Comparison of ENCODE assay signal across 7 cellular contexts in the genomic region with DNA sequence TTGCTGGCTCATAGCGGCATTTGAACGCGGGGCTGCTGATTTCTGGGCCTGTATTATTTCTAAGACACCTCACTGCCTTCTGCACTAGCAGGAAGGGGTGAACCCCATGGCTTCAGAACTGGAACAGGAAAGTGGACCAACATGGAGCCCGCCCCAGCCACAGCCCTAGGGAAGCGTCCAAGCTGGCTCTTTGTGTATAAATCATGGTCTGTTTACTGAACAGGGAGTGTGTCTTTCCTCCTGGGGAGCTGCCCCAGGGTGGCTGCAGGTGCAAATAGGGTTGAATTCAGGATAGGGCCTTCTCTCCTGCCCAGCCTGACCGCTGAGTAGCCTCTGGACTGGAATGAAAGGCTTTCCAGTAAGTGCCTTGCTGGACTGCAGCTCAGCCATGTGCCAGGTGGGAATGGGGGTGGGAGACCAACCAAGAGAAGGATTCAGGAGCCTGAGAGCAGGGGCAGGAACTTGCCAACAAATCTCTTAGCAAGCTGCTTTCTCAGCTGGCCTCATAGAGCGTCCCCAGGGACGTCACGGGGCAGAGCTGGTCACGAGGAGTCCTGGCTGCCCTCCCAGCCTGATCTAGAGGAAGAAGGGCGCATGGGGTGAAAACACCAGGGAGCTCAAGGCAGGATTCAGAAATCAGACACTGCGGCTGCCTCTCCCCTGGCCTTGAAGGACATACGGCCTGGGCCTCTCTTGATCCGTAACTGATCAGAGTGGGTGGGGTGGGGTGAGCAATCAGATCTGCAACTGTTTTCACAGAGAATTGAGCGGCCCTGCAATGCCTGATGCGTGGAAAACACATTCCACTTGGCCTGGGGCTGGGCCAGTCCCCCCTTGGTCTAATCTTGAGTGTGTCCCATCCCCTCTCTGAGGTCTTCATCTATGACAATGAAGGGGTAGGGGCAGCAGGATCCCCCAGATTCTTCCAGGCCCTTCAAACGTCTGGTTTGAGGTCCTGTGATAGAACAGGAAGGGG. TPM values are rescaled to one million over a fixed set of nuclear protein-coding genes. Genes with fewer than 3 reads are reported as not detected.
DNase-seq lines count a peak whose midpoint lies in the region; ATAC-seq, FAIRE-seq and TF ChIP-seq lines count a peak whose summit lies in the region.

No MANE protein-coding gene starts in this region.

- no peaks in the 10 kb centered on the region for H3K27me3 ChIP-seq in upper lobe of left lung

- ATAC-seq in upper lobe of left lung (ENCODE audit: low FRiP score in 2 of 2): peak; percentile 68 to 76
- ATAC-seq in GM18858 (IDR thresholded peaks at IDR 0.05; ENCODE audit: unreplicated experiment): no peak

- peak in 1 of 4 donors; percentile 44 for TF ChIP-seq EP300 in upper lobe of left lung (IDR thresholded peaks at IDR 0.05)

- H3K4me3 ChIP-seq in coronary artery (peak overlapping the region; percentile 49), upper lobe of left lung (no peak overlapping the region)

- no peaks in the 10 kb centered on the region for H3K9me3 ChIP-seq in upper lobe of left lung

- H3K4me1 ChIP-seq in upper lobe of left lung: peaks cover 18 to 25% (median 23%) of the 10 kb centered on the region in 4 donors

- no peak for TF ChIP-seq POLR2A in upper lobe of left lung (IDR thresholded peaks at IDR 0.05)

- H3K36me3 ChIP-seq in upper lobe of left lung: no peaks in the 10 kb centered on the region

- DNase-seq in NCI-H2107 treated with DMSO at 0.1 percent for 48 hours (lab: John Stamatoyannopoulos, UW; ENCODE audit: unreplicated experiment) (peak; percentile 87), coronary artery (ENCODE audit: low spot score) (peak; percentile 94), mesenteric fat pad (ENCODE audit: low spot score) (peak; percentile 93), upper lobe of left lung (peak; percentile 81 to 83), cerebellar nuclear complex (lab: John Stamatoyannopoulos, UW) (no peak), urothelium cell line (ENCODE audit: low spot score) (no peak)

- FAIRE-seq in urothelium cell line (lab: Jason Lieb, UNC): no peak

- TF ChIP-seq CTCF in coronary artery (IDR thresholded peaks at IDR 0.05): no peak
- no peak for TF ChIP-seq CTCF in upper lobe of left lung (IDR thresholded peaks at IDR 0.05)

- H3K27ac ChIP-seq in coronary artery: peak overlapping the region; percentile 91 to 96
- peak overlapping the region; percentile 74 to 90 (median 82) for H3K27ac ChIP-seq in upper lobe of left lung

- WGBS in upper lobe of left lung, 2 donors: 58 to 70% methylated on average over 14 to 16 of the region's 17 CpGs

RNA-seq across cellular contexts. Expression of gene SELENON, which starts 56.5 kb away (rescaled TPM):
- 108 TPM for total RNA-seq in mesenteric fat pad
- total RNA-seq in upper lobe of left lung: 10 to 100 TPM; 22.0 to 91.1 (median 60.5) TPM

Comparison
In these comparisons a context has a peak if more than half of its experiments do, and no peak if none do; other contexts are left out.
1. DNase-seq: peak in NCI-H2107 treated with DMSO at 0.1 percent for 48 hours (single experiment), coronary artery (single experiment), mesenteric fat pad (single experiment) and upper lobe of left lung (2 of 2); none in cerebellar nuclear complex (0 of 2) and urothelium cell line (single experiment).